ENCODE assay signal across 18 cellular contexts in the genomic region with DNA sequence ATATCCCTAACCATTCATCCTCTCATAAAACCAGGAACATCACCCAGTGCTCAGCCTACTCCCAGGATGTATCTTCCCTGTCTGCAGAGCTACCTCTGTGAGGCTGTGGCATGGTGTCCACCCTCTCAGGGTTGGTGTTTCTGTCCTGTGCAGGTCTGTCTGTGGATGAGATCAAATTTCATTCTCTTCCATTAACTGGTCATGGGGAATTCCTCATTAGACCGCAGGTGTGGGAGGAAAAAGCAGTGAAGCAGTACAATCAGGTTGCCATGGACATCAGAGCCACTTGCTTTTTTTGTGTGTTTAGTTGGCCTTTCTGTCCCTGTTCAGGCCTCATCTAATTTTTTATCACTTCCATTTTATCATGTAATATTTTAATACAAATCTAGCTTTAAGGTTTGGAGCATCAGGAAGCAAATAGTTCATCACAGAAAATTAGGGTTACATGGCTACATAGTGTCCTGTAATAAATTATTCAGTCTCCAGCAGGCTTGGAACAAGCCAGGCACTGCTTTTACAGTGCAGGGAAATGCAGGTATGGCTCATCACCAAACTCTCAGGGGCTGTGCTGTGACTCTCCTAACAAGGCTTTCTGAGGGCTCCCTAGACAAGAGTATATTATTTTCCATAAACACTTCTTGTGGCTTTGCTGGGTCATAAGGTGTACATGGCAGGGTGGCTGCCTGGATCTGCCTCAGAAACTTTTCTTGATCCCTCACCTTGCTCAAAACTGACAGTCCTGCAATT.
DNase-seq lines count a peak whose midpoint lies in the region.
"Had no signal": no experiment of that assay in that cellular context is flagged by ENCODE, and none has a peak within 500 bp of the region (broad histone marks: within the 10 kb centered on the region; RNA-seq: fewer than 3 reads in every experiment).

No MANE protein-coding gene starts in this region.

- peak; percentile 21 for DNase-seq in A172 (ENCODE audit: low spot score)
- DNase-seq in HK-2 (ENCODE audit: unreplicated experiment) = peak; percentile 56
- DNase-seq in amniotic epithelial cell (ENCODE audit: low read depth) = peak; percentile 43
- DNase-seq in left kidney (ENCODE audit: low read depth, low spot score) = peak; percentile 96
- no peak for DNase-seq in OCI-M1 (lab: John Stamatoyannopoulos, UW)
- no peak for DNase-seq in activated CD8-positive, alpha-beta memory T cell treated with anti-CD3 and anti-CD28 coated beads, Interleukin-2, amount 50 U/mL, for 4 hours
- DNase-seq in HuH-7 (ENCODE audit: low spot score) = no peak
- no peak for DNase-seq in posterior vena cava (ENCODE audit: low spot score)
- DNase-seq: activated CD4-positive, alpha-beta T cell treated with anti-CD3 and anti-CD28 coated beads, Interleukin-2, amount 50 U/mL, for 48 hours; activated gamma-delta T cell treated with Interleukin-2 at 50 U/mL for 16 hours; activated T-cell treated with anti-CD3 and anti-CD28 coated beads for 4 hours; heart left ventricle; lower lobe of right lung; NCI-H1417; NCI-H82; right cardiac atrium; stimulated activated CD8-positive, alpha-beta memory T cell treated with anti-CD3 and anti-CD28 coated beads, Interleukin-4, amount 100 ng/mL, for 48 hours; WERI-Rb-1 had no signal

- intact Hi-C loops in posterior vena cava (cut with DNase I) = no loop called here

Comparison
In these comparisons a context has a peak if more than half of its experiments do, and no peak if none do; other contexts are left out.
1. DNase-seq: peak in A172 (single experiment), HK-2 (single experiment), amniotic epithelial cell (single experiment) and left kidney (single experiment); none in OCI-M1 (single experiment), activated CD8-positive, alpha-beta memory T cell treated with anti-CD3 and anti-CD28 coated beads, Interleukin-2, amount 50 U/mL, for 4 hours (single experiment), HuH-7 (single experiment) and posterior vena cava (single experiment).